8 cellular contexts compared by ENCODE assay signal in genomic region chr1:94522304-94522703, GRCh38. TPM values are rescaled to one million over a fixed set of nuclear protein-coding genes. Genes with fewer than 3 reads are reported as not detected.
DNase-seq lines count a peak whose midpoint lies in the region; ATAC-seq and TF ChIP-seq lines count a peak whose summit lies in the region.

No MANE protein-coding gene starts in this region.

- H3K36me3 Mint-ChIP-seq in CD8-positive, alpha-beta T cell, result peaks cover 19% of the 10 kb centered on the region
- peaks cover 0 to 2% of the 10 kb centered on the region in 2 donors for H3K36me3 Mint-ChIP-seq in activated T-cell treated with anti-CD3 and anti-CD28 coated beads, Interleukin-2, amount 50 U/mL, for 72 hours (ENCODE audit: insufficient read depth in 2 of 2)

- TF ChIP-seq EP300 in Ishikawa (IDR thresholded peaks at IDR 0.05; ENCODE audit: borderline replicate concordance), result no peak

- H3K27me3 Mint-ChIP-seq in CD8-positive, alpha-beta T cell (ENCODE audit: low read depth), result no peaks in the 10 kb centered on the region
- no peaks in the 10 kb centered on the region for H3K27me3 Mint-ChIP-seq in activated T-cell treated with anti-CD3 and anti-CD28 coated beads, Interleukin-2, amount 50 U/mL, for 72 hours (ENCODE audit: low read depth)

- no peak overlapping the region for H3K27ac ChIP-seq in CD8-positive, alpha-beta T cell (ENCODE audit: low read depth, low read length)
- H3K27ac ChIP-seq in testis, result no peak overlapping the region

- no peak for DNase-seq in BJ (ENCODE audit: low read depth)
- DNase-seq in adipocyte (ENCODE audit: low read depth), result peak; percentile 86
- DNase-seq in left colon, result no peak
- no peak for DNase-seq in CD8-positive, alpha-beta T cell
- DNase-seq in testis, result no peak
- DNase-seq in central memory CD4-positive, alpha-beta T cell, result no peak
- no peak for DNase-seq in activated T-cell treated with anti-CD3 and anti-CD28 coated beads, Interleukin-2, amount 50 U/mL, for 72 hours

- no peak overlapping the region for H3K4me3 Mint-ChIP-seq in CD8-positive, alpha-beta T cell
- no peak overlapping the region for H3K4me3 Mint-ChIP-seq in activated T-cell treated with anti-CD3 and anti-CD28 coated beads, Interleukin-2, amount 50 U/mL, for 72 hours

- no peaks in the 10 kb centered on the region for H3K9me3 Mint-ChIP-seq in CD8-positive, alpha-beta T cell
- H3K9me3 Mint-ChIP-seq in activated T-cell treated with anti-CD3 and anti-CD28 coated beads, Interleukin-2, amount 50 U/mL, for 72 hours, result no peaks in the 10 kb centered on the region

- H3K9me3 ChIP-seq in adipocyte (ENCODE audit: control insufficient read depth, low read length) (no peaks in the 10 kb centered on the region), testis (no peaks in the 10 kb centered on the region)
- no peaks in the 10 kb centered on the region for H3K9me3 ChIP-seq in CD8-positive, alpha-beta T cell (ENCODE audit: low read length)

- no peaks in the 10 kb centered on the region for H3K4me1 Mint-ChIP-seq in CD8-positive, alpha-beta T cell (ENCODE audit: low read depth)
- H3K4me1 Mint-ChIP-seq in activated T-cell treated with anti-CD3 and anti-CD28 coated beads, Interleukin-2, amount 50 U/mL, for 72 hours (ENCODE audit: low read depth), result no peaks in the 10 kb centered on the region

- 42 to 49% methylated on average over 4 of the region's 4 CpGs for WGBS in testis, 2 donors

- no peaks in the 10 kb centered on the region for H3K27me3 ChIP-seq in BJ (ENCODE audit: control insufficient read depth, insufficient read depth, low read length)
- H3K27me3 ChIP-seq in adipocyte (replicated peaks; ENCODE audit: control insufficient read depth, insufficient read depth, low read length), result no peaks in the 10 kb centered on the region
- H3K27me3 ChIP-seq in CD8-positive, alpha-beta T cell (ENCODE audit: insufficient read depth, low read length), result no peaks in the 10 kb centered on the region
- H3K27me3 ChIP-seq in testis, result no peaks in the 10 kb centered on the region

- TF ChIP-seq POLR2A in testis (IDR thresholded peaks at IDR 0.05), result no peak

- ATAC-seq in left colon, result peak; percentile 73
- no peak for ATAC-seq in CD8-positive, alpha-beta T cell
- no peak for ATAC-seq in activated T-cell treated with anti-CD3 and anti-CD28 coated beads, Interleukin-2, amount 50 U/mL, for 72 hours (replicated peaks in 1 of 2)

- intact Hi-C loops in left colon (cut with DNase I, micrococcal nuclease), result loop anchor here (5.0 to 10.0 kb wide), 2 partner anchors 280 to 282 kb away; no protein-coding TSS in a partner anchor
- intact Hi-C loops in CD8-positive, alpha-beta T cell (cut with DNase I, micrococcal nuclease), result loop anchor here in 1 of 2 experiments (2.0 kb wide), 1 partner anchor 284 kb away; no protein-coding TSS in a partner anchor
- intact Hi-C loops in testis (cut with DNase I; ENCODE audit: low total_unique reads), result loop anchor here (10.0 kb wide), 1 partner anchor 282 kb away; no protein-coding TSS in a partner anchor

- peak overlapping the region; percentile 27 for H3K9ac ChIP-seq in adipocyte (ENCODE audit: low read length)

- POLR2A ChIA-PET in BJ (lab: Charles Lee), result no interaction called here
- POLR2A ChIA-PET in CD8-positive, alpha-beta T cell (lab: Charles Lee), result no interaction called here

- CTCF ChIA-PET in BJ (lab: Yijun Ruan, JAX), result interaction anchor here (0.6 to 13.3 kb wide), 14 partner anchors 9 to 295 kb away, joined by 3 to 208 read pairs (median 3); no protein-coding TSS in a partner anchor
- CTCF ChIA-PET in CD8-positive, alpha-beta T cell (lab: Charles Lee), result no interaction called here

- H3K27ac Mint-ChIP-seq in CD8-positive, alpha-beta T cell, result no peak overlapping the region
- no peak overlapping the region for H3K27ac Mint-ChIP-seq in activated T-cell treated with anti-CD3 and anti-CD28 coated beads, Interleukin-2, amount 50 U/mL, for 72 hours

- peaks cover 6% of the 10 kb centered on the region for H3K4me1 ChIP-seq in adipocyte (ENCODE audit: control insufficient read depth, insufficient read depth, low read length)
- H3K4me1 ChIP-seq in CD8-positive, alpha-beta T cell (ENCODE audit: insufficient read depth, low read length), result no peaks in the 10 kb centered on the region
- H3K4me1 ChIP-seq in testis, result peaks cover 3% of the 10 kb centered on the region

- TF ChIP-seq RAD21 in Ishikawa (IDR thresholded peaks at IDR 0.05; ENCODE audit: low read depth), result peak; percentile 45; the same call in 1 of the 2 replicates

- H3K36me3 ChIP-seq in BJ (ENCODE audit: control insufficient read depth, insufficient read depth, low read length), result no peaks in the 10 kb centered on the region
- no peaks in the 10 kb centered on the region for H3K36me3 ChIP-seq in adipocyte (ENCODE audit: control insufficient read depth, insufficient read depth, low read length, severe bottlenecking)
- no peaks in the 10 kb centered on the region for H3K36me3 ChIP-seq in CD8-positive, alpha-beta T cell (ENCODE audit: insufficient read depth, low read length)
- no peaks in the 10 kb centered on the region for H3K36me3 ChIP-seq in testis (ENCODE audit: low read depth, missing control alignments)

- no peak overlapping the region for H3K4me3 ChIP-seq in BJ (ENCODE audit: low read depth, low read length)
- H3K4me3 ChIP-seq in adipocyte (ENCODE audit: low read length), result no peak overlapping the region
- H3K4me3 ChIP-seq in CD8-positive, alpha-beta T cell (ENCODE audit: low read depth, low read length), result no peak overlapping the region
- no peak overlapping the region for H3K4me3 ChIP-seq in testis

- TF ChIP-seq CTCF in BJ (IDR thresholded peaks at IDR 0.05; ENCODE audit: insufficient read depth, low read depth, low read length) (peak; percentile 57), testis (IDR thresholded peaks at IDR 0.05) (peak in 1 of 3 experiments; percentile 19)
- TF ChIP-seq CTCF in CD8-positive, alpha-beta T cell (IDR thresholded peaks at IDR 0.05), result no peak

TF ChIP-seq in Ishikawa, 13 proteins besides CTCF, POLR2A, EP300 and RAD21:
- no peak for TF ChIP-seq NFIC (IDR thresholded peaks at IDR 0.05)
- TF ChIP-seq CREB1 (IDR thresholded peaks at IDR 0.05; ENCODE audit: low read depth), result no peak
- no peak for TF ChIP-seq TCF12 (IDR thresholded peaks at IDR 0.05; ENCODE audit: low read depth)
- TF ChIP-seq YY1 (IDR thresholded peaks at IDR 0.05; ENCODE audit: low read depth), result no peak
- no peak for TF ChIP-seq REST (IDR thresholded peaks at IDR 0.05; ENCODE audit: low read depth)
- TF ChIP-seq TAF1 (IDR thresholded peaks at IDR 0.05; ENCODE audit: low read depth), result no peak
- no peak for TF ChIP-seq TEAD4 (IDR thresholded peaks at IDR 0.05)
- no peak for TF ChIP-seq CEBPB (IDR thresholded peaks at IDR 0.05)
- TF ChIP-seq FOXM1 (IDR thresholded peaks at IDR 0.05; ENCODE audit: borderline replicate concordance, low read depth), result no peak
- TF ChIP-seq ZBTB7A (IDR thresholded peaks at IDR 0.05; ENCODE audit: low read depth), result no peak

RNA-seq across cellular contexts. Expression of gene F3, which starts 19.3 kb away (rescaled TPM):
- polyA plus RNA-seq in BJ (2011; rRNA removed) (52.6 and 95.2 TPM in 2 replicates), testis (ENCODE audit: insufficient read depth, low read depth, low replicate concordance) (51.6 TPM)
- polyA minus RNA-seq in BJ (2011; rRNA and poly(A)+ RNA removed), result 51.5 and 72.5 TPM in 2 replicates
- total RNA-seq in left colon (10 to 100 TPM; 44.4 to 52.4 TPM), testis (100 to 1,000 TPM; 111 to 135 TPM)
- not detected for total RNA-seq in CD8-positive, alpha-beta T cell
- total RNA-seq in activated T-cell treated with anti-CD3 and anti-CD28 coated beads, Interleukin-2, amount 50 U/mL, for 72 hours, result under 1 TPM; 0.23 to 0.65 TPM

Comparison
In these comparisons a context has a peak if more than half of its experiments do, and no peak if none do; other contexts are left out.
1. RNA of gene F3, which starts 19.3 kb away (total RNA-seq): 111 to 135 TPM in testis and 44.4 to 52.4 TPM in left colon; 0.23 to 0.65 TPM in activated T-cell treated with anti-CD3 and anti-CD28 coated beads, Interleukin-2, amount 50 U/mL, for 72 hours and not detected in CD8-positive, alpha-beta T cell; every median in the first group is over 10 times any median in the second.